Comparison of ENCODE assay signal across 8 cellular contexts in the genomic region with DNA sequence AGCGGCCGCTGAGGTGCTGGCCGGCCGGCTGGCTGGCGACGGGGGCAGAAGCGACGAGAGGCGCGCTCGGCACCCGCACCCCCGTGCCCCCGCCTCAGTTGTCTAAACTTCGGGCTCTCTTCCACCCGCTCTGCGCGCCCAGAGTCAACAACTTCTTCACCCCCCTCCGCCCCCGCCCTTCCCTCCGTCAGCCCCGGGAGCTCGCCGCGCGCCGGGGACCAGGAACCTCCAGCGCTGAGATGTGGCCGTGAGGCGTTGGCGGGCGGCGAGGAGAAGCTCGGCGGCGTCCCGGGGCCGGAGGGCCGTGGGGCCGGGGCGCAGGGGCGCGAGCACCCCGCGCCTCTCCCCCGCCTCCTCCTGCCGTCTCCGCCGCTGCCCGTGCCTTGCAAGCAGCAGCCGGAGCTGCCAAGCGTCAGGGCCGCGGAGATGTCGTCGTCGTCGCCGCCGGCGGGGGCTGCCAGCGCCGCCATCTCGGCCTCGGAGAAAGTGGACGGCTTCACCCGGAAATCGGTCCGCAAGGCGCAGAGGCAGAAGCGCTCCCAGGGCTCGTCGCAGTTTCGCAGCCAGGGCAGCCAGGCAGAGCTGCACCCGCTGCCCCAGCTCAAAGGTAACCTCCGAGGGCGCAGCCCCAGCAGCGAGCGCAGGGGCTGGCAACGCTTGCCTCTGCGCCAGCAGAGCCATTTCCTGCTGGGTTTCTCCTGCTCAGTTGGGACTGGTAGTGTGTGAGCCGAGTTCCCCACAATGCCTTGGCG. TPM values are rescaled to one million over a fixed set of nuclear protein-coding genes. Genes with fewer than 3 reads are reported as not detected.
DNase-seq lines count a peak whose midpoint lies in the region; ATAC-seq and TF ChIP-seq lines count a peak whose summit lies in the region.

No MANE protein-coding gene starts in this region.

- peak overlapping the region; percentile 94 for H3K27ac ChIP-seq in cingulate gyrus (ENCODE audit: low read depth, low read length)

- WGBS in lower leg skin, 2 donors, result 0% methylated on average over 3 to 33 of the region's 83 CpGs

- ATAC-seq in HG02798 (IDR thresholded peaks at IDR 0.05; ENCODE audit: poor library complexity, unreplicated experiment), result peak; percentile 14

- intact Hi-C loops in lower leg skin (cut with DNase I; ENCODE audit: low total_unique reads), result loop anchor here (10.0 kb wide), 1 partner anchor 211 kb away; no protein-coding TSS in a partner anchor

- peak overlapping the region; percentile 94 for H3K4me3 ChIP-seq in lower leg skin (ENCODE audit: low read depth, poor library complexity, severe bottlenecking)

- DNase-seq in NCI-H2196 (lab: John Stamatoyannopoulos, UW; ENCODE audit: unreplicated experiment) (peak; percentile 59), NCI-H2196 treated with DMSO at 0.1 percent for 48 hours (lab: John Stamatoyannopoulos, UW; ENCODE audit: unreplicated experiment) (no peak), NCI-H2081 (lab: John Stamatoyannopoulos, UW) (peak; percentile 60 to 74), lower leg skin (ENCODE audit: low spot score in 2 of 2) (peak; percentile 57 to 94)
- peak; percentile 45 to 54 for DNase-seq in activated CD4-positive, alpha-beta T cell treated with anti-CD3 and anti-CD28 coated beads for 24 hours (ENCODE audit: low read depth in 2 of 2)
- DNase-seq in stimulated activated CD4-positive, alpha-beta T cell treated with anti-CD3 and anti-CD28 coated beads, TNF-alpha, amount 100 ng/mL, for 4 hours (ENCODE audit: low read depth in 3 of 3), result peak; percentile 45 to 63 (median 61)

- TF ChIP-seq CTCF in lower leg skin (IDR thresholded peaks at IDR 0.05), result no peak

- no peak for TF ChIP-seq POLR2A in lower leg skin (IDR thresholded peaks at IDR 0.05)

RNA-seq across cellular contexts. Expression of gene PPP2R5A, which starts 0.7 kb away (rescaled TPM):
- 10 to 100 TPM; 34.9 to 57.6 (median 53.2) TPM for total RNA-seq in lower leg skin
